ENCODE assay signal across 25 cellular contexts in genomic region chr4:112648263-112649054, GRCh38. TPM values are rescaled to one million over a fixed set of nuclear protein-coding genes. Genes with fewer than 3 reads are reported as not detected.
DNase-seq lines count a peak whose midpoint lies in the region; ATAC-seq and TF ChIP-seq lines count a peak whose summit lies in the region.
"Had no signal": no experiment of that assay in that cellular context is flagged by ENCODE, and none has a peak within 500 bp of the region (broad histone marks: within the 10 kb centered on the region; RNA-seq: fewer than 3 reads in every experiment).

No MANE protein-coding gene starts in this region.

- POLR2A ChIA-PET in CD4-positive, alpha-beta memory T cell (lab: Charles Lee; ENCODE audit: partially characterized antibody), result no interaction called here
- POLR2A ChIA-PET in MCF 10A (lab: Yijun Ruan, JAX), result interaction anchor here (2.1 kb wide), 1 partner anchor 11 kb away, joined by 8 read pairs; the partner anchor contains the start of genes LARP7 and ZGRF1

- no peaks in the 10 kb centered on the region for H3K9me3 ChIP-seq in CD4-positive, alpha-beta memory T cell (ENCODE audit: control insufficient read depth in 1 of 2, low read length in 2 of 2)
- H3K9me3 ChIP-seq in ectodermal cell (ENCODE audit: control insufficient read depth, low read length) (no peaks in the 10 kb centered on the region), iPS-20b (ENCODE audit: insufficient read depth, low read depth, low read length) (no peaks in the 10 kb centered on the region), breast epithelium (no peaks in the 10 kb centered on the region)
- H3K9me3 ChIP-seq: BLaER1 treated with 17β-estradiol and CSF1 and Interleukin-3, amounts not matched to agents 10 nM and 100 nM; esophagus squamous epithelium; mucosa of descending colon; prostate gland had no signal

- no peaks in the 10 kb centered on the region for H3K27me3 Mint-ChIP-seq in CD4-positive, alpha-beta memory T cell
- H3K27me3 Mint-ChIP-seq in HFFc6 (ENCODE audit: insufficient read depth) (no peaks in the 10 kb centered on the region), MCF 10A (ENCODE audit: insufficient read depth, unreplicated experiment) (no peaks in the 10 kb centered on the region)
- H3K27me3 Mint-ChIP-seq: activated CD8-positive, alpha-beta T cell treated with anti-CD3 and anti-CD28 coated beads for 36 hours had no signal

- no peaks in the 10 kb centered on the region for H3K27me3 ChIP-seq in CD4-positive, alpha-beta memory T cell (ENCODE audit: insufficient read depth, low read length)
- no peaks in the 10 kb centered on the region for H3K27me3 ChIP-seq in ectodermal cell (ENCODE audit: control insufficient read depth, insufficient read depth, low read length, poor library complexity, severe bottlenecking)
- H3K27me3 ChIP-seq in iPS-20b (ENCODE audit: insufficient read depth, low read length), result no peaks in the 10 kb centered on the region
- no peaks in the 10 kb centered on the region for H3K27me3 ChIP-seq in breast epithelium
- H3K27me3 ChIP-seq: BLaER1 treated with 17β-estradiol and CSF1 and Interleukin-3, amounts not matched to agents 10 nM and 100 nM; esophagus squamous epithelium had no signal

- BruUV-seq in MCF 10A (replicated peaks; lab: Mats Ljungman, UMichigan), result no TSS peak

- H3K9me3 Mint-ChIP-seq in CD4-positive, alpha-beta memory T cell, result peaks cover 0 to 2% (median 0%) of the 10 kb centered on the region in 8 donors
- no peaks in the 10 kb centered on the region for H3K9me3 Mint-ChIP-seq in HFFc6
- no peaks in the 10 kb centered on the region for H3K9me3 Mint-ChIP-seq in MCF 10A (ENCODE audit: unreplicated experiment)
- H3K9me3 Mint-ChIP-seq: activated CD8-positive, alpha-beta T cell treated with anti-CD3 and anti-CD28 coated beads for 36 hours; activated naive CD4-positive, alpha-beta T cell treated with anti-CD3 and anti-CD28 coated beads for 36 hours had no signal

- H3K27ac ChIP-seq in CD4-positive, alpha-beta memory T cell (ENCODE audit: low read depth, low read length), result peak overlapping the region; percentile 4
- H3K27ac ChIP-seq in ectodermal cell (ENCODE audit: insufficient read depth, low read depth, low read length, poor library complexity, severe bottlenecking) (peak overlapping the region; percentile 86), iPS-20b (ENCODE audit: low read length) (peak overlapping the region; percentile 98), breast epithelium (no peak overlapping the region)
- H3K27ac ChIP-seq: BLaER1 treated with 17β-estradiol and CSF1 and Interleukin-3, amounts not matched to agents 10 nM and 100 nM; esophagus squamous epithelium; KMS-11; prostate gland; skin epidermis had no signal

- TF ChIP-seq CTCF in HFFc6 (IDR thresholded peaks at IDR 0.05) (no peak), breast epithelium (IDR thresholded peaks at IDR 0.05) (no peak), MCF 10A (IDR thresholded peaks at IDR 0.05; ENCODE audit: unreplicated experiment) (no peak)

- H3K27ac Mint-ChIP-seq in CD4-positive, alpha-beta memory T cell, result no peak overlapping the region
- H3K27ac Mint-ChIP-seq in HFFc6, result peak overlapping the region; percentile 34
- H3K27ac Mint-ChIP-seq in MCF 10A (ENCODE audit: low read depth, unreplicated experiment), result no peak overlapping the region
- H3K27ac Mint-ChIP-seq: activated CD8-positive, alpha-beta T cell treated with anti-CD3 and anti-CD28 coated beads for 36 hours; activated naive CD4-positive, alpha-beta T cell treated with anti-CD3 and anti-CD28 coated beads for 36 hours had no signal

- H3K4me1 Mint-ChIP-seq in CD4-positive, alpha-beta memory T cell, result peaks cover 0 to under 1% (median 0%) of the 10 kb centered on the region in 4 donors
- H3K4me1 Mint-ChIP-seq in HFFc6 (ENCODE audit: low read depth), result no peaks in the 10 kb centered on the region
- H3K4me1 Mint-ChIP-seq in MCF 10A (ENCODE audit: insufficient read depth, unreplicated experiment), result no peaks in the 10 kb centered on the region

- peaks cover 36% of the 10 kb centered on the region for H3K36me3 ChIP-seq in CD4-positive, alpha-beta memory T cell (ENCODE audit: insufficient read depth, low read length)
- H3K36me3 ChIP-seq in ectodermal cell (ENCODE audit: control insufficient read depth, insufficient read depth, low read length) (peaks cover 6% of the 10 kb centered on the region), iPS-20b (ENCODE audit: insufficient read depth, low read depth, low read length) (peaks cover 29% of the 10 kb centered on the region), breast epithelium (peaks cover 7% of the 10 kb centered on the region)

- DNase-seq in CD4-positive, alpha-beta memory T cell, result no peak
- no peak for DNase-seq in HFFc6
- DNase-seq in breast epithelium (ENCODE audit: low spot score in 2 of 2), result no peak
- no peak for DNase-seq in MCF 10A (ENCODE audit: unreplicated experiment)
- DNase-seq in iPS-NIHi7 (ENCODE audit: extremely low spot score), result no peak
- DNase-seq: ACHN; activated CD8-positive, alpha-beta T cell treated with anti-CD3 and anti-CD28 coated beads for 36 hours; activated naive CD4-positive, alpha-beta T cell treated with anti-CD3 and anti-CD28 coated beads for 36 hours; effector memory CD4-positive, alpha-beta T cell; esophagus squamous epithelium; left ventricle myocardium superior; mucosa of descending colon; NCI-H1694 treated with DMSO at 0.1 percent for 48 hours; RPMI8226; stimulated activated CD4-positive, alpha-beta T cell treated with anti-CD3 and anti-CD28 coated beads, Interleukin-1b, Interleukin-23, amount 100 ng/mL, for 48 hours; substantia nigra had no signal

- no peaks in the 10 kb centered on the region for H3K4me1 ChIP-seq in CD4-positive, alpha-beta memory T cell (ENCODE audit: insufficient read depth, low read length)
- H3K4me1 ChIP-seq in ectodermal cell (ENCODE audit: control insufficient read depth, insufficient read depth, low read length) (peaks cover 30% of the 10 kb centered on the region), iPS-20b (ENCODE audit: insufficient read depth, low read length) (peaks cover 24% of the 10 kb centered on the region; the same call in 1 of the 2 replicates), breast epithelium (no peaks in the 10 kb centered on the region)
- H3K4me1 ChIP-seq: esophagus squamous epithelium, prostate gland had no signal

- TF ChIP-seq POLR2A in breast epithelium (IDR thresholded peaks at IDR 0.05), result no peak

- H3K4me3 Mint-ChIP-seq in CD4-positive, alpha-beta memory T cell, result no peak overlapping the region
- no peak overlapping the region for H3K4me3 Mint-ChIP-seq in HFFc6
- H3K4me3 Mint-ChIP-seq in MCF 10A (ENCODE audit: unreplicated experiment), result no peak overlapping the region
- H3K4me3 Mint-ChIP-seq: activated CD8-positive, alpha-beta T cell treated with anti-CD3 and anti-CD28 coated beads for 36 hours; activated naive CD4-positive, alpha-beta T cell treated with anti-CD3 and anti-CD28 coated beads for 36 hours had no signal

- ATAC-seq in GM21786 (IDR thresholded peaks at IDR 0.05; ENCODE audit: unreplicated experiment), result no peak
- ATAC-seq: activated CD8-positive, alpha-beta T cell treated with anti-CD3 and anti-CD28 coated beads for 36 hours; HCT116; left ventricle myocardium superior; mucosa of descending colon; SK-N-SH treated with all-trans-retinoic acid at 6 μM for 48 hours had no signal

- no peak overlapping the region for H3K4me3 ChIP-seq in CD4-positive, alpha-beta memory T cell (ENCODE audit: low read length in 2 of 2)
- H3K4me3 ChIP-seq in ectodermal cell (ENCODE audit: insufficient read depth, low read depth, low read length) (peak overlapping the region; percentile 48), iPS-20b (ENCODE audit: low read length) (peak overlapping the region; percentile 93), breast epithelium (no peak overlapping the region)
- H3K4me3 ChIP-seq: BLaER1 treated with 17β-estradiol and CSF1 and Interleukin-3, amounts not matched to agents 10 nM and 100 nM; esophagus squamous epithelium; mucosa of descending colon; prostate gland; skin epidermis had no signal

- 2 to 6% methylated on average over 2 of the region's 3 CpGs for WGBS in ectodermal cell, 2 experiments

- H3K9ac ChIP-seq in iPS-20b (ENCODE audit: low read depth, low read length), result peak overlapping the region; percentile 100
- H3K9ac ChIP-seq: BLaER1 treated with 17β-estradiol and CSF1 and Interleukin-3, amounts not matched to agents 10 nM and 100 nM; KMS-11 had no signal

- peaks cover 18 to 35% of the 10 kb centered on the region in 2 donors for H3K36me3 Mint-ChIP-seq in CD4-positive, alpha-beta memory T cell
- H3K36me3 Mint-ChIP-seq in HFFc6 (ENCODE audit: low read depth) (peaks cover 6% of the 10 kb centered on the region), MCF 10A (ENCODE audit: insufficient read depth, unreplicated experiment) (peaks cover 64% of the 10 kb centered on the region)

- intact Hi-C loops in CD4-positive, alpha-beta memory T cell (cut with micrococcal nuclease), result no loop called here
- intact Hi-C loops in breast epithelium (cut with DNase I; ENCODE audit: low total_unique reads), result loop anchor here (10.0 kb wide), 1 partner anchor 116 kb away; no protein-coding TSS in a partner anchor
- intact Hi-C loops in MCF 10A (cut with micrococcal nuclease), result no loop called here

- CTCF ChIA-PET in CD4-positive, alpha-beta memory T cell (lab: Charles Lee; ENCODE audit: partially characterized antibody), result no interaction called here
- CTCF ChIA-PET in MCF 10A (lab: Yijun Ruan, JAX), result interaction anchor here (0.5 to 1.3 kb wide), 7 partner anchors 9 to 338 kb away, joined by 3 to 4 read pairs (median 3); no protein-coding TSS in a partner anchor

RNA-seq across cellular contexts. Expression of gene LARP7, which starts 11.5 kb away (rescaled TPM):
- 10 to 100 TPM; 44.1 to 47.9 TPM for total RNA-seq in CD4-positive, alpha-beta memory T cell
- polyA plus RNA-seq in CD4-positive, alpha-beta memory T cell, result 10 to 100 TPM; 22.0 to 37.1 TPM
- 10 to 100 TPM; 25.1 to 34.4 (median 30.6) TPM for total RNA-seq in HFFc6 (2021; fragmentation: NEBNext Ultra II Directional; extraction: Animal tissue kit (Norgen Biotek cat#: 25700))
- 126 TPM for polyA plus RNA-seq in ectodermal cell (2013, experiment 1 of 4)
- 119 TPM for polyA plus RNA-seq in ectodermal cell (2013, experiment 2 of 4)
- 82.2 TPM for polyA plus RNA-seq in ectodermal cell (2013, experiment 3 of 4)
- polyA plus RNA-seq in ectodermal cell (2013, experiment 4 of 4), result 94.9 TPM
- total RNA-seq in breast epithelium, result 10 to 100 TPM; 39.3 to 57.5 (median 51.8) TPM
- 33.8 and 36.3 TPM in 2 replicates for total RNA-seq in MCF 10A (2022)

RNA-seq across cellular contexts. Expression of gene ZGRF1, which starts 11.8 kb away (rescaled TPM):
- 1 to 10 TPM; 6.2 to 7.6 TPM for total RNA-seq in CD4-positive, alpha-beta memory T cell
- polyA plus RNA-seq in CD4-positive, alpha-beta memory T cell, result 1 to 10 TPM; 1.4 TPM
- 1 to 10 TPM; 3.7 to 7.3 (median 6.6) TPM for total RNA-seq in HFFc6 (2021; fragmentation: NEBNext Ultra II Directional; extraction: Animal tissue kit (Norgen Biotek cat#: 25700))
- 29.4 TPM for polyA plus RNA-seq in ectodermal cell (2013, experiment 1 of 4)
- 34.4 TPM for polyA plus RNA-seq in ectodermal cell (2013, experiment 2 of 4)
- 23.0 TPM for polyA plus RNA-seq in ectodermal cell (2013, experiment 3 of 4)
- 26.0 TPM for polyA plus RNA-seq in ectodermal cell (2013, experiment 4 of 4)
- total RNA-seq in breast epithelium, result 1 to 10 TPM; 4.9 to 9.4 (median 5.0) TPM
- total RNA-seq in MCF 10A (2022), result 6.1 and 6.9 TPM in 2 replicates

Comparison
In these comparisons a context has a peak if more than half of its experiments do, and no peak if none do; other contexts are left out.
1. H3K27ac ChIP-seq: peak in CD4-positive, alpha-beta memory T cell (single experiment), ectodermal cell (single experiment) and iPS-20b (single experiment); none in breast epithelium (0 of 2).
2. H3K4me3 ChIP-seq: peak in ectodermal cell (single experiment) and iPS-20b (single experiment); none in CD4-positive, alpha-beta memory T cell (0 of 2) and breast epithelium (0 of 3).